In genomic region chr21:35614412-35614901, GRCh38 we compare ENCODE assay signal across 16 cellular contexts.
DNase-seq lines count a peak whose midpoint lies in the region; ATAC-seq and TF ChIP-seq lines count a peak whose summit lies in the region.
"Had no signal": no experiment of that assay in that cellular context is flagged by ENCODE, and none has a peak within 500 bp of the region (broad histone marks: within the 10 kb centered on the region; RNA-seq: fewer than 3 reads in every experiment).

No MANE protein-coding gene starts in this region.

- H3F3A ChIP-seq in GM23248 (ENCODE audit: insufficient read depth), result peaks cover 21% of the 10 kb centered on the region

- DNase-seq in GM23248, result peak; percentile 81
- peak; percentile 75 for DNase-seq in NCI-H226
- peak; percentile 19 for DNase-seq in dermis blood vessel endothelial cell
- peak; percentile 51 for DNase-seq in non-pigmented ciliary epithelial cell (ENCODE audit: low read depth)
- DNase-seq in gastrocnemius medialis, result no peak
- DNase-seq in COR-L47 (lab: John Stamatoyannopoulos, UW), result no peak
- DNase-seq in GM10248 (ENCODE audit: extremely low spot score), result no peak
- DNase-seq: activated CD4-positive, alpha-beta T cell treated with anti-CD3 and anti-CD28 coated beads, Interleukin-2, amount 50 U/mL, for 48 hours; activated gamma-delta T cell treated with Interleukin-2 at 50 U/mL for 16 hours; CD4-positive, alpha-beta T cell; immature natural killer cell; Kasumi-1; NCI-H2171; substantia nigra; T-helper 17 cell had no signal

- no peak overlapping the region for H3K27ac ChIP-seq in GM23248
- no peak overlapping the region for H3K27ac ChIP-seq in gastrocnemius medialis

- ATAC-seq in gastrocnemius medialis, result no peak
- ATAC-seq: sciatic nerve, T-helper 17 cell had no signal

- intact Hi-C loops in gastrocnemius medialis (cut with DNase I; ENCODE audit: low total_unique reads), result loop anchor here (10.0 kb wide), 1 partner anchor 870 kb away; no protein-coding TSS in a partner anchor

- no peak overlapping the region for H3K9ac ChIP-seq in GM23248

- TF ChIP-seq CTCF in gastrocnemius medialis (IDR thresholded peaks at IDR 0.05 in 4 of 5, conservative IDR thresholded peaks at IDR 0.05 in 1 of 5) (no peak), GM10248 (IDR thresholded peaks at IDR 0.05; ENCODE audit: control extremely low read depth, extremely low read depth, low read depth, missing control alignments) (no peak)

- no peaks in the 10 kb centered on the region for H3K36me3 ChIP-seq in GM23248 (ENCODE audit: low read depth)
- H3K36me3 ChIP-seq in gastrocnemius medialis, result no peaks in the 10 kb centered on the region

- POLR2A ChIA-PET in GM10248 (lab: Yijun Ruan, JAX), result no interaction called here

- WGBS in GM23248 (ENCODE audit: low coverage in 1 of 2, low lambda C conversion rate in 2 of 2, missing lambda C conversion rate in 2 of 2), 2 experiments, result 98 to 100% methylated on average over 4 of the region's 4 CpGs

- in situ Hi-C loops in GM23248 (cut with MboI) (loop anchor here (25.0 kb wide), 1 partner anchor 727 kb away; no protein-coding TSS in a partner anchor), gastrocnemius medialis (cut with MboI; ENCODE audit: low sequenced_read_pairs in 4 of 4) (no loop called here)

- peaks cover 29% of the 10 kb centered on the region for H3K4me1 ChIP-seq in GM23248 (ENCODE audit: insufficient read depth)
- H3K4me1 ChIP-seq in gastrocnemius medialis, result no peaks in the 10 kb centered on the region

- no peaks in the 10 kb centered on the region for H4K20me1 ChIP-seq in GM23248 (ENCODE audit: insufficient read depth)

- H3K27me3 ChIP-seq in GM23248 (replicated peaks; ENCODE audit: insufficient read depth) (no peaks in the 10 kb centered on the region), gastrocnemius medialis (no peaks in the 10 kb centered on the region)

- H3K9me3 ChIP-seq in GM23248 (ENCODE audit: low read depth), result no peaks in the 10 kb centered on the region
- no peaks in the 10 kb centered on the region for H3K9me3 ChIP-seq in gastrocnemius medialis

- no peak overlapping the region for H3K4me2 ChIP-seq in GM23248 (ENCODE audit: unreplicated experiment)

- no peaks in the 10 kb centered on the region for H3K9me2 ChIP-seq in GM23248 (ENCODE audit: insufficient read depth)

- H3K79me2 ChIP-seq in GM23248 (ENCODE audit: insufficient read depth), result no peaks in the 10 kb centered on the region

- no peak overlapping the region for H2AFZ ChIP-seq in GM23248

- H3K4me3 ChIP-seq in GM23248 (no peak overlapping the region), gastrocnemius medialis (no peak overlapping the region)

- TF ChIP-seq POLR2A in gastrocnemius medialis (IDR thresholded peaks at IDR 0.05), result no peak

- CTCF ChIA-PET in GM10248 (lab: Yijun Ruan, JAX), result no interaction called here

Comparison
In these comparisons a context has a peak if more than half of its experiments do, and no peak if none do; other contexts are left out.
1. DNase-seq: peak in GM23248 (single experiment), NCI-H226 (single experiment), dermis blood vessel endothelial cell (single experiment) and non-pigmented ciliary epithelial cell (single experiment); none in gastrocnemius medialis (0 of 2), COR-L47 (single experiment) and GM10248 (single experiment).